In the genomic region with DNA sequence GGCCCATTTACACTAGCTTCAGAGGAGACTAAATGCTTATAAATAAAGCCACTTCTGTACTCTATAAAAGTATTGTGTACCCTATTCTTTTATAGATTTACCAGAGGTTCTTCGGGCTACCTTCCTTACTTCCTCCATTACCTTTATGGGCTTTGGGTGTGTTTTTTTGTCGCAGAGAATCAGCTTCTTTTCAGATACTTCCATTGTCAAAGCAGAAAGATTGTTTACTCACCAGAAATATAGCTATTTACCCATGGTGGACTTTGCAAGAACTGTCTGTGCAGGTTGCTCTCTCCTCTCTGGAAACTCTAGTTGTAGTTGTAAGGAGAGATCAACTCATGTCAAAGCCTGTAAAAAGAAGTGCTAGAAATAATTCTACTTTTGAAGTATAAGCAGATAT, we compare ENCODE assay signal across 1 cellular context.
TF ChIP-seq lines count a peak whose summit lies in the region.

No MANE protein-coding gene starts in this region.

TF ChIP-seq in HepG2, 621 proteins besides CTCF, POLR2A, EP300 and RAD21 (continued from another document):
- TF ChIP-seq, protein P1, sequence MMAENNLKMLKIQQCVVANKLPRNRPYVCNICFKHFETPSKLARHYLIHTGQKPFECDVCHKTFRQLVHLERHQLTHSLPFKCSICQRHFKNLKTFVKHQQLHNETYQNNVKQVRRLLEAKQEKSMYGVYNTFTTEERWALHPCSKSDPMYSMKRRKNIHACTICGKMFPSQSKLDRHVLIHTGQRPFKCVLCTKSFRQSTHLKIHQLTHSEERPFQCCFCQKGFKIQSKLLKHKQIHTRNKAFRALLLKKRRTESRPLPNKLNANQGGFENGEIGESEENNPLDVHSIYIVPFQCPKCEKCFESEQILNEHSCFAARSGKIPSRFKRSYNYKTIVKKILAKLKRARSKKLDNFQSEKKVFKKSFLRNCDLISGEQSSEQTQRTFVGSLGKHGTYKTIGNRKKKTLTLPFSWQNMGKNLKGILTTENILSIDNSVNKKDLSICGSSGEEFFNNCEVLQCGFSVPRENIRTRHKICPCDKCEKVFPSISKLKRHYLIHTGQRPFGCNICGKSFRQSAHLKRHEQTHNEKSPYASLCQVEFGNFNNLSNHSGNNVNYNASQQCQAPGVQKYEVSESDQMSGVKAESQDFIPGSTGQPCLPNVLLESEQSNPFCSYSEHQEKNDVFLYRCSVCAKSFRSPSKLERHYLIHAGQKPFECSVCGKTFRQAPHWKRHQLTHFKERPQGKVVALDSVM (CRISPR knock-in tag; IDR thresholded peaks at IDR 0.05), result no peak
- TF ChIP-seq, protein P2, sequence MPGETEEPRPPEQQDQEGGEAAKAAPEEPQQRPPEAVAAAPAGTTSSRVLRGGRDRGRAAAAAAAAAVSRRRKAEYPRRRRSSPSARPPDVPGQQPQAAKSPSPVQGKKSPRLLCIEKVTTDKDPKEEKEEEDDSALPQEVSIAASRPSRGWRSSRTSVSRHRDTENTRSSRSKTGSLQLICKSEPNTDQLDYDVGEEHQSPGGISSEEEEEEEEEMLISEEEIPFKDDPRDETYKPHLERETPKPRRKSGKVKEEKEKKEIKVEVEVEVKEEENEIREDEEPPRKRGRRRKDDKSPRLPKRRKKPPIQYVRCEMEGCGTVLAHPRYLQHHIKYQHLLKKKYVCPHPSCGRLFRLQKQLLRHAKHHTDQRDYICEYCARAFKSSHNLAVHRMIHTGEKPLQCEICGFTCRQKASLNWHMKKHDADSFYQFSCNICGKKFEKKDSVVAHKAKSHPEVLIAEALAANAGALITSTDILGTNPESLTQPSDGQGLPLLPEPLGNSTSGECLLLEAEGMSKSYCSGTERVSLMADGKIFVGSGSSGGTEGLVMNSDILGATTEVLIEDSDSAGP (CRISPR knock-in tag; IDR thresholded peaks at IDR 0.05; ENCODE audit: borderline replicate concordance), result no peak
- TF ChIP-seq ELF3 (CRISPR knock-in tag; IDR thresholded peaks at IDR 0.05) (0 out of 2 replicates have a peak, but pooled peaks have one; percentile 27), ZNF468 (CRISPR knock-in tag; IDR thresholded peaks at IDR 0.05) (no peak), ZNF292 (CRISPR knock-in tag; IDR thresholded peaks at IDR 0.05; ENCODE audit: borderline replicate concordance, low read depth) (no peak), CREB1 (IDR thresholded peaks at IDR 0.05) (no peak), CREB1 (CRISPR knock-in tag; IDR thresholded peaks at IDR 0.05) (no peak), ZNF850 (CRISPR knock-in tag; conservative IDR thresholded peaks at IDR 0.05) (no peak), NBN (conservative IDR thresholded peaks at IDR 0.05) (no peak), KDM4B (CRISPR knock-in tag; IDR thresholded peaks at IDR 0.05) (no peak), SAP130 (CRISPR knock-in tag; IDR thresholded peaks at IDR 0.05; ENCODE audit: low read depth) (0 out of 2 replicates have a peak, but pooled peaks have one; percentile 27), ZSCAN22 (CRISPR knock-in tag; IDR thresholded peaks at IDR 0.05) (no peak), RCOR2 (CRISPR knock-in tag; IDR thresholded peaks at IDR 0.05) (no peak), ZNF235 (CRISPR knock-in tag; IDR thresholded peaks at IDR 0.05; ENCODE audit: borderline replicate concordance) (no peak), BRCA1 (CRISPR knock-in tag; IDR thresholded peaks at IDR 0.05) (no peak), SOX6 (IDR thresholded peaks at IDR 0.05) (no peak), SOX6 (CRISPR knock-in tag; IDR thresholded peaks at IDR 0.05) (peak; percentile 69), DNMT3B (CRISPR knock-in tag; conservative IDR thresholded peaks at IDR 0.05) (no peak), RFXANK (CRISPR knock-in tag; IDR thresholded peaks at IDR 0.05) (no peak), ZNF572 (CRISPR knock-in tag; IDR thresholded peaks at IDR 0.05) (no peak)
- TF ChIP-seq, protein P3, sequence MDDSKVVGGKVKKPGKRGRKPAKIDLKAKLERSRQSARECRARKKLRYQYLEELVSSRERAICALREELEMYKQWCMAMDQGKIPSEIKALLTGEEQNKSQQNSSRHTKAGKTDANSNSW (CRISPR knock-in tag; IDR thresholded peaks at IDR 0.05; ENCODE audit: borderline replicate concordance), result no peak
- TF ChIP-seq, protein P4, sequence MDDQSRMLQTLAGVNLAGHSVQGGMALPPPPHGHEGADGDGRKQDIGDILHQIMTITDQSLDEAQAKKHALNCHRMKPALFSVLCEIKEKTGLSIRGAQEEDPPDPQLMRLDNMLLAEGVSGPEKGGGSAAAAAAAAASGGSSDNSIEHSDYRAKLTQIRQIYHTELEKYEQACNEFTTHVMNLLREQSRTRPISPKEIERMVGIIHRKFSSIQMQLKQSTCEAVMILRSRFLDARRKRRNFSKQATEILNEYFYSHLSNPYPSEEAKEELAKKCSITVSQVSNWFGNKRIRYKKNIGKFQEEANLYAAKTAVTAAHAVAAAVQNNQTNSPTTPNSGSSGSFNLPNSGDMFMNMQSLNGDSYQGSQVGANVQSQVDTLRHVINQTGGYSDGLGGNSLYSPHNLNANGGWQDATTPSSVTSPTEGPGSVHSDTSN (CRISPR knock-in tag; IDR thresholded peaks at IDR 0.05; ENCODE audit: borderline replicate concordance), result no peak
